In genomic region chr1:180905927-180906326, GRCh38 we compare ENCODE assay signal across 26 cellular contexts.
"Had no signal": no experiment of that assay in that cellular context is flagged by ENCODE, and none has a peak within 500 bp of the region (broad histone marks: within the 10 kb centered on the region; RNA-seq: fewer than 3 reads in every experiment).

No MANE protein-coding gene starts in this region.

- H3K27me3 ChIP-seq: colonic mucosa, esophagus muscularis mucosa, foreskin keratinocyte, gastroesophageal sphincter, pancreas, right lobe of liver, tibial nerve, upper lobe of left lung had no signal

- H3K27ac Mint-ChIP-seq: dendritic cell treated with granulocyte-macrophage colony-stimulating factor and Interleukin-4, amounts not matched to agents 40 ng/mL and 50 ng/mL, for 4 days; memory B cell; natural killer cell; stimulated activated naive B cell treated with anti-CD40 and anti-IgM and Interleukin-4, amounts not matched to agents 10 μg/mL and 1 μg/mL and 100 μg/mL, for 72 hours; stimulated activated naive CD8-positive, alpha-beta T cell treated with anti-CD3 and anti-CD28 coated beads, Interleukin-15, Interleukin-2, amounts not matched to agents 100 ng/mL and 50 ng/mL, for 24 hours had no signal

- H3K36me3 ChIP-seq: colonic mucosa, esophagus muscularis mucosa, gastroesophageal sphincter, pancreas, right lobe of liver, thoracic aorta, tibial nerve, upper lobe of left lung had no signal

- H3K36me3 Mint-ChIP-seq: memory B cell, natural killer cell had no signal

- H3K27ac ChIP-seq: colonic mucosa, esophagus muscularis mucosa, foreskin keratinocyte, gastroesophageal sphincter, pancreas, right lobe of liver, thoracic aorta, tibial nerve, upper lobe of left lung had no signal

- H3K9me3 ChIP-seq: colonic mucosa, esophagus muscularis mucosa, gastroesophageal sphincter, pancreas, right lobe of liver, thoracic aorta, tibial nerve, upper lobe of left lung had no signal

- FAIRE-seq: endothelial cell of umbilical vein, keratinocyte, pancreas, small intestine, urothelium cell line had no signal

- H3K27me3 Mint-ChIP-seq: stimulated activated naive CD8-positive, alpha-beta T cell treated with anti-CD3 and anti-CD28 coated beads, Interleukin-15, Interleukin-2, amounts not matched to agents 100 ng/mL and 50 ng/mL, for 24 hours had no signal

- DNase-seq: colonic mucosa; effector CD8-positive, alpha-beta T cell; foreskin keratinocyte; hypothalamus; natural killer cell; occipital lobe; pancreas; retina; right lobe of liver; small intestine; stimulated activated CD4-positive, alpha-beta T cell treated with anti-CD3 and anti-CD28 coated beads, Interleukin-15, amount 100 ng/mL, for 24 hours; stimulated activated CD4-positive, alpha-beta T cell treated with anti-CD3 and anti-CD28 coated beads, Interleukin-2, amount 100 ng/mL, for 48 hours; stimulated activated naive B cell treated with anti-CD40 and anti-IgM and Interleukin-4, amounts not matched to agents 10 μg/mL and 1 μg/mL and 100 μg/mL, for 72 hours; upper lobe of left lung had no signal

- H3K4me1 Mint-ChIP-seq: natural killer cell had no signal

- H3K4me1 ChIP-seq: colonic mucosa, foreskin keratinocyte, pancreas, right lobe of liver, upper lobe of left lung had no signal

- H3K4me3 ChIP-seq: colonic mucosa, esophagus muscularis mucosa, gastroesophageal sphincter, lung, pancreas, right lobe of liver, thoracic aorta, tibial nerve, upper lobe of left lung had no signal

- ATAC-seq: foreskin keratinocyte; gastroesophageal sphincter; left lobe of liver; natural killer cell; pancreas; right lobe of liver; stimulated activated naive B cell treated with anti-CD40 and anti-IgM and Interleukin-4, amounts not matched to agents 10 μg/mL and 1 μg/mL and 100 μg/mL, for 72 hours had no signal

- H3K4me3 Mint-ChIP-seq: dendritic cell treated with granulocyte-macrophage colony-stimulating factor and Interleukin-4, amounts not matched to agents 40 ng/mL and 50 ng/mL, for 4 days; memory B cell; natural killer cell; stimulated activated naive B cell treated with anti-CD40 and anti-IgM and Interleukin-4, amounts not matched to agents 10 μg/mL and 1 μg/mL and 100 μg/mL, for 72 hours; stimulated activated naive CD8-positive, alpha-beta T cell treated with anti-CD3 and anti-CD28 coated beads, Interleukin-15, Interleukin-2, amounts not matched to agents 100 ng/mL and 50 ng/mL, for 24 hours had no signal

- H3K9me3 Mint-ChIP-seq: natural killer cell; stimulated activated naive CD8-positive, alpha-beta T cell treated with anti-CD3 and anti-CD28 coated beads, Interleukin-15, Interleukin-2, amounts not matched to agents 100 ng/mL and 50 ng/mL, for 24 hours had no signal
